ENCODE assay signal across 15 cellular contexts in genomic region chr7:128033246-128033645, GRCh38. TPM values are rescaled to one million over a fixed set of nuclear protein-coding genes. Genes with fewer than 3 reads are reported as not detected.
DNase-seq lines count a peak whose midpoint lies in the region; ATAC-seq and TF ChIP-seq lines count a peak whose summit lies in the region.
"Had no signal": no experiment of that assay in that cellular context is flagged by ENCODE, and none has a peak within 500 bp of the region (broad histone marks: within the 10 kb centered on the region; RNA-seq: fewer than 3 reads in every experiment).

No MANE protein-coding gene starts in this region.

- no peaks in the 10 kb centered on the region for H3K9me3 ChIP-seq in CD4-positive, CD25-positive, alpha-beta regulatory T cell (ENCODE audit: control insufficient read depth in 2 of 2, low read length in 2 of 2)
- H3K9me3 ChIP-seq in endocrine pancreas (ENCODE audit: control insufficient read depth, low read length) (no peaks in the 10 kb centered on the region), right atrium auricular region (no peaks in the 10 kb centered on the region)

- TF ChIP-seq CTCF in nephron progenitor cell (IDR thresholded peaks at IDR 0.05) (no peak), right atrium auricular region (IDR thresholded peaks at IDR 0.05) (no peak)

- H3K4me3 ChIP-seq in CD4-positive, CD25-positive, alpha-beta regulatory T cell (ENCODE audit: low read depth, low read length) = no peak overlapping the region
- no peak overlapping the region for H3K4me3 ChIP-seq in endocrine pancreas (ENCODE audit: control insufficient read depth, insufficient read depth, low read length)
- H3K4me3 ChIP-seq in right atrium auricular region = no peak overlapping the region

- no peaks in the 10 kb centered on the region for H3K27me3 ChIP-seq in CD4-positive, CD25-positive, alpha-beta regulatory T cell (ENCODE audit: control insufficient read depth, insufficient read depth, low read length)
- no peaks in the 10 kb centered on the region for H3K27me3 ChIP-seq in endocrine pancreas (ENCODE audit: control insufficient read depth, insufficient read depth, low read length)
- H3K27me3 ChIP-seq in right atrium auricular region = no peaks in the 10 kb centered on the region

- peaks cover 14% of the 10 kb centered on the region for H3K4me1 ChIP-seq in CD4-positive, CD25-positive, alpha-beta regulatory T cell (ENCODE audit: control insufficient read depth, insufficient read depth, low read length, poor library complexity, severe bottlenecking)
- H3K4me1 ChIP-seq in endocrine pancreas (ENCODE audit: control insufficient read depth, insufficient read depth, low read length) = no peaks in the 10 kb centered on the region
- peaks cover 0 to 17% of the 10 kb centered on the region in 2 donors for H3K4me1 ChIP-seq in right atrium auricular region

- no peak overlapping the region for H3K27ac ChIP-seq in CD4-positive, CD25-positive, alpha-beta regulatory T cell (ENCODE audit: insufficient read depth, low read length, poor library complexity, severe bottlenecking)
- H3K27ac ChIP-seq in right atrium auricular region = no peak overlapping the region
- H3K27ac ChIP-seq: C4-2B, KMS-11 had no signal

- peaks cover 5 to 23% (median 6%) of the 10 kb centered on the region in 4 donors for H3K4me1 Mint-ChIP-seq in CD4-positive, CD25-positive, alpha-beta regulatory T cell
- H3K4me1 Mint-ChIP-seq in IgD-negative memory B cell (peaks cover 23 to 39% (median 35%) of the 10 kb centered on the region in 3 donors), nephron progenitor cell (peaks cover 31% of the 10 kb centered on the region)

- peaks cover 6% of the 10 kb centered on the region for H3K36me3 ChIP-seq in CD4-positive, CD25-positive, alpha-beta regulatory T cell (ENCODE audit: control insufficient read depth, insufficient read depth, low read length)
- no peaks in the 10 kb centered on the region for H3K36me3 ChIP-seq in endocrine pancreas (ENCODE audit: control insufficient read depth, insufficient read depth, low read length)
- H3K36me3 ChIP-seq in right atrium auricular region = no peaks in the 10 kb centered on the region

- H3K4me3 Mint-ChIP-seq in CD4-positive, CD25-positive, alpha-beta regulatory T cell = peak overlapping the region; percentile 41 to 73 (median 58)
- peak overlapping the region; percentile 37 to 83 (median 72) for H3K4me3 Mint-ChIP-seq in IgD-negative memory B cell
- H3K4me3 Mint-ChIP-seq in nephron progenitor cell = peak overlapping the region; percentile 81

- no peak for DNase-seq in CD4-positive, CD25-positive, alpha-beta regulatory T cell
- DNase-seq in nephron progenitor cell = no peak
- DNase-seq in germinal center (ENCODE audit: low spot score) = no peak
- DNase-seq in left colon = no peak
- no peak for DNase-seq in right atrium auricular region (ENCODE audit: low spot score)
- DNase-seq: GM23248; NCI-H1436; NCI-H748 treated with DMSO at 0.1 percent for 48 hours; SHP77; stimulated activated CD4-positive, alpha-beta T cell treated with anti-CD3 and anti-CD28 coated beads, Interleukin-2, amount 100 ng/mL, for 48 hours had no signal

- intact Hi-C loops in left colon (cut with DNase I, micrococcal nuclease) = no loop called here

- H3K27me3 Mint-ChIP-seq in CD4-positive, CD25-positive, alpha-beta regulatory T cell = peaks cover 18% of the 10 kb centered on the region
- no peaks in the 10 kb centered on the region for H3K27me3 Mint-ChIP-seq in IgD-negative memory B cell
- H3K27me3 Mint-ChIP-seq in nephron progenitor cell (ENCODE audit: low read depth, poor library complexity) = peaks cover 28% of the 10 kb centered on the region

- no peak for ATAC-seq in CD4-positive, CD25-positive, alpha-beta regulatory T cell (ENCODE audit: low read depth in 2 of 2)
- ATAC-seq in left colon = no peak
- no peak for ATAC-seq in HG02588 (IDR thresholded peaks at IDR 0.05; ENCODE audit: unreplicated experiment)

- no peak overlapping the region for H3K27ac Mint-ChIP-seq in CD4-positive, CD25-positive, alpha-beta regulatory T cell
- H3K27ac Mint-ChIP-seq in IgD-negative memory B cell (peak overlapping the region in 1 of 3 donors; percentile 27), nephron progenitor cell (no peak overlapping the region)

- peaks cover 15% of the 10 kb centered on the region for H3K36me3 Mint-ChIP-seq in CD4-positive, CD25-positive, alpha-beta regulatory T cell
- H3K36me3 Mint-ChIP-seq in IgD-negative memory B cell (peaks cover 7% of the 10 kb centered on the region), nephron progenitor cell (ENCODE audit: low read depth) (peaks cover 13% of the 10 kb centered on the region)

- H3K9me3 Mint-ChIP-seq in CD4-positive, CD25-positive, alpha-beta regulatory T cell = peaks cover 0 to 1% (median 0%) of the 10 kb centered on the region in 7 donors
- H3K9me3 Mint-ChIP-seq in IgD-negative memory B cell = no peaks in the 10 kb centered on the region
- H3K9me3 Mint-ChIP-seq in nephron progenitor cell = no peaks in the 10 kb centered on the region

- H3K9ac ChIP-seq in endocrine pancreas (ENCODE audit: control insufficient read depth, insufficient read depth, low read length) = peak overlapping the region; percentile 40
- H3K9ac ChIP-seq: KMS-11 had no signal

RNA-seq across cellular contexts. Expression of gene LRRC4, which starts 2.0 kb away (rescaled TPM):
- total RNA-seq in CD4-positive, CD25-positive, alpha-beta regulatory T cell = not detected
- under 1 TPM in 1 of 4 donors, not detected in 3; 0.06 TPM for polyA plus RNA-seq in CD4-positive, CD25-positive, alpha-beta regulatory T cell
- not detected for polyA plus RNA-seq in IgD-negative memory B cell
- total RNA-seq in left colon = 1 to 10 TPM in 1 of 2 donors, under 1 TPM in 1; 0.24 to 4.5 TPM
- 1 to 10 TPM; 2.9 to 7.2 TPM for total RNA-seq in right atrium auricular region
